Comparison of ENCODE assay signal across 12 cellular contexts in the genomic region with DNA sequence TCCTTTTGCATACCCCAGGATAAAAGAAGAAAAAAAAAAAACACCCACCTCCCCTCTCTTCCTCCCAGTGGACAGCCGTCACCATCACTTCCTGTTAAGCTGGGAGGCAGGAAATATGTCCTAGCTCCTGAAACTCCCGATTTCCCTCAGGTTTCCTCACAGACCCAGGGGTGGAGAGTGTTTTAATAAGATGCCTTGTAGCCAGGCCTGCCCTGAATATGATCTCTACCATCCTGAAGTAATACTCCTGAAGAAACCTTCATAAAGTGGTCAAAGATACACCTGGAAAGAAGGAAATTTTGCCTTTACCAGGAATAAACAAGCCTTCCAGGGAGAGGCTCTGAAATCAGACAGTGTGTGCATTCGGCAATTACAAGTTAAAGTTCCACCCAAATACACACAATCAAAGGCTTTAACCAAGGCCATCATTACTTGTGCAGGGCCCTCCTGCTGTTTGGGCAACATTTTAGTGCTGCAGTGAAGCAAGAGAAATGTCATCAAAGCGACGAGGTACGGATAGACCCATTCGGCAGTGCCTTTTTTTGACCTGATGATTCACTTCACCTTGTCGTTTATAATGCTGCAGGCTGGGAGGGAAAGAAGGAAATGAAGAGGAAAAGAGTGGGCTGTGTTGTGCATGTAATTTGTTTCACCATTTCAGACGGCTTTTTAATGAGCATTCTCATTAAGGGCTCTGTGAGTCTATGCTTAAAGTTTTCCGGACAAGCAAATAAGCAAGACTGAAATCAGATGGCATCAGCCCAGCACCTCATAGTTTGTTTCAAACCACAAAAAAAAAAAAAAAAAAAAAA. TPM values are rescaled to one million over a fixed set of nuclear protein-coding genes. Genes with fewer than 3 reads are reported as not detected.
A peak's percentile ranks its signal among the peaks of the same experiment; 100 is the strongest.
DNase-seq lines count a peak whose midpoint lies in the region; TF ChIP-seq lines count a peak whose summit lies in the region.
"Had no signal": no experiment of that assay in that cellular context is flagged by ENCODE, and none has a peak within 500 bp of the region (broad histone marks: within the 10 kb centered on the region; RNA-seq: fewer than 3 reads in every experiment).

No MANE protein-coding gene starts in this region.

- H3K36me3 ChIP-seq in GM23248 (ENCODE audit: low read depth) (no peaks in the 10 kb centered on the region), Peyer's patch (no peaks in the 10 kb centered on the region), WERI-Rb-1 (no peaks in the 10 kb centered on the region)

- H3K36me3 Mint-ChIP-seq in progenitor cell of endocrine pancreas (ENCODE audit: insufficient read depth): no peaks in the 10 kb centered on the region
- H3K36me3 Mint-ChIP-seq: natural killer cell treated with Interleukin-12 subunit alpha and Interleukin-12 subunit beta and Interleukin-15 and Interleukin-18, amount 100 ng/mL, for 72 hours had no signal

- DNase-seq in GM23248 (peak; percentile 54), Peyer's patch (peak in 1 of 3 donors; percentile 46), fibroblast of peridontal ligament (ENCODE audit: extremely low read depth) (peak; percentile 75), progenitor cell of endocrine pancreas (ENCODE audit: low spot score, unreplicated experiment) (no peak), amygdala (lab: John Stamatoyannopoulos, UW) (no peak), WERI-Rb-1 (no peak), C1 segment of cervical spinal cord (lab: John Stamatoyannopoulos, UW) (no peak), globus pallidus (ENCODE audit: low spot score) (no peak)
- DNase-seq: NCI-H2029 treated with DMSO at 0.1 percent for 48 hours, T-helper 9 cell had no signal

- no peak overlapping the region for H3K9ac ChIP-seq in GM23248

- no peak for TF ChIP-seq POLR2A in Peyer's patch (IDR thresholded peaks at IDR 0.05)

- H3K27ac ChIP-seq in GM23248 (no peak overlapping the region), Peyer's patch (peak overlapping the region in 3 of 4 donors; percentile 14 to 73 (median 60)), WERI-Rb-1 (no peak overlapping the region)

- no peak overlapping the region for H3K4me2 ChIP-seq in GM23248 (ENCODE audit: unreplicated experiment)

- H3K79me2 ChIP-seq in GM23248 (ENCODE audit: insufficient read depth): no peaks in the 10 kb centered on the region

- H3F3A ChIP-seq in GM23248 (ENCODE audit: insufficient read depth): peaks cover 25% of the 10 kb centered on the region

- H3K9me3 Mint-ChIP-seq in progenitor cell of endocrine pancreas (ENCODE audit: low read depth): no peaks in the 10 kb centered on the region
- H3K9me3 Mint-ChIP-seq: activated T-helper 1 cell treated with anti-CD3 and anti-CD28 coated beads, Interleukin-12 subunit alpha, Interleukin-12 subunit beta, Interleukin-2, Interleukin-4 antibody, amounts not matched to agents 30 ng/mL and 10 ng/mL and 1 ng/mL, durations not matched to agents 14 hours and 24 hours and 36 hours had no signal

- H3K4me3 ChIP-seq in GM23248 (no peak overlapping the region), Peyer's patch (no peak overlapping the region), WERI-Rb-1 (ENCODE audit: low read depth, low read length) (no peak overlapping the region)

- TF ChIP-seq CTCF in Peyer's patch (IDR thresholded peaks at IDR 0.05) (no peak), progenitor cell of endocrine pancreas (IDR thresholded peaks at IDR 0.05; ENCODE audit: unreplicated experiment) (no peak), WERI-Rb-1 (IDR thresholded peaks at IDR 0.05; ENCODE audit: low read depth, low read length) (no peak)

- peaks cover 20% of the 10 kb centered on the region for H3K4me1 Mint-ChIP-seq in progenitor cell of endocrine pancreas (ENCODE audit: low read depth)

- H4K20me1 ChIP-seq in GM23248 (ENCODE audit: insufficient read depth): no peaks in the 10 kb centered on the region

- peaks cover 49% of the 10 kb centered on the region for H3K4me1 ChIP-seq in GM23248 (ENCODE audit: insufficient read depth)
- peaks cover 0 to 25% (median 3%) of the 10 kb centered on the region in 4 donors for H3K4me1 ChIP-seq in Peyer's patch

- H3K4me3 Mint-ChIP-seq in progenitor cell of endocrine pancreas (ENCODE audit: low read depth): peak overlapping the region; percentile 4
- H3K4me3 Mint-ChIP-seq: activated T-helper 1 cell treated with anti-CD3 and anti-CD28 coated beads, Interleukin-12 subunit alpha, Interleukin-12 subunit beta, Interleukin-2, Interleukin-4 antibody, amounts not matched to agents 30 ng/mL and 10 ng/mL and 1 ng/mL, durations not matched to agents 14 hours and 24 hours and 36 hours; natural killer cell treated with Interleukin-12 subunit alpha and Interleukin-12 subunit beta and Interleukin-15 and Interleukin-18, amount 100 ng/mL, for 72 hours had no signal

- 57 to 59% methylated on average over 10 of the region's 10 CpGs for WGBS in GM23248 (ENCODE audit: low coverage in 1 of 2, low lambda C conversion rate in 2 of 2, missing lambda C conversion rate in 2 of 2), 2 experiments

- H3K9me3 ChIP-seq in GM23248 (ENCODE audit: low read depth): no peaks in the 10 kb centered on the region
- H3K9me3 ChIP-seq in Peyer's patch: no peaks in the 10 kb centered on the region
- H3K9me3 ChIP-seq in WERI-Rb-1 (ENCODE audit: severe bottlenecking): no peaks in the 10 kb centered on the region

- in situ Hi-C loops in GM23248 (cut with MboI): no loop called here

- peaks cover 12% of the 10 kb centered on the region for H3K27me3 Mint-ChIP-seq in progenitor cell of endocrine pancreas

- H3K9me2 ChIP-seq in GM23248 (ENCODE audit: insufficient read depth): no peaks in the 10 kb centered on the region

- H3K27me3 ChIP-seq in GM23248 (replicated peaks; ENCODE audit: insufficient read depth) (no peaks in the 10 kb centered on the region), Peyer's patch (no peaks in the 10 kb centered on the region), WERI-Rb-1 (ENCODE audit: insufficient read depth, low read depth, severe bottlenecking) (no peaks in the 10 kb centered on the region)

- H2AFZ ChIP-seq in GM23248: peak overlapping the region; percentile 1; the same call in 1 of the 2 replicates

- H3K27ac Mint-ChIP-seq in progenitor cell of endocrine pancreas: peak overlapping the region; percentile 82
- H3K27ac Mint-ChIP-seq: activated T-helper 1 cell treated with anti-CD3 and anti-CD28 coated beads, Interleukin-12 subunit alpha, Interleukin-12 subunit beta, Interleukin-2, Interleukin-4 antibody, amounts not matched to agents 30 ng/mL and 10 ng/mL and 1 ng/mL, durations not matched to agents 14 hours and 24 hours and 36 hours; natural killer cell treated with Interleukin-12 subunit alpha and Interleukin-12 subunit beta and Interleukin-15 and Interleukin-18, amount 100 ng/mL, for 72 hours had no signal

RNA-seq across cellular contexts. Expression of a gene that starts 41.0 kb away (rescaled TPM):
- total RNA-seq in GM23248 (2014; rRNA removed; shearing (Covaris generic)): 21.5 and 23.1 TPM in 2 replicates
- 9.5 and 10.1 TPM in 2 replicates for polyA plus RNA-seq in GM23248 (2016; fragmentation: Nextera tagmentation; extraction: Ambion mirVana)
- total RNA-seq in Peyer's patch: 10 to 100 TPM; 10.2 to 35.5 (median 20.0) TPM
- total RNA-seq in progenitor cell of endocrine pancreas: 28.5 and 30.5 TPM in 2 replicates
- total RNA-seq: activated T-helper 1 cell treated with anti-CD3 and anti-CD28 coated beads, Interleukin-12 subunit alpha, Interleukin-12 subunit beta, Interleukin-2, Interleukin-4 antibody, amounts not matched to agents 30 ng/mL and 10 ng/mL and 1 ng/mL, durations not matched to agents 14 hours and 24 hours and 36 hours; natural killer cell treated with Interleukin-12 subunit alpha and Interleukin-12 subunit beta and Interleukin-15 and Interleukin-18, amount 100 ng/mL, for 72 hours had no signal

Comparison
In these comparisons a context has a peak if more than half of its experiments do, and no peak if none do; other contexts are left out.
1. DNase-seq: peak in GM23248 (single experiment) and fibroblast of peridontal ligament (single experiment); none in progenitor cell of endocrine pancreas (single experiment), amygdala (0 of 56), WERI-Rb-1 (single experiment), C1 segment of cervical spinal cord (0 of 14) and globus pallidus (single experiment).
2. H3K27ac ChIP-seq: peak in Peyer's patch (3 of 4); none in GM23248 (single experiment) and WERI-Rb-1 (single experiment).